Comparison of ENCODE assay signal across 31 cellular contexts in genomic region chr10:127525686-127526085, GRCh38. TPM values are rescaled to one million over a fixed set of nuclear protein-coding genes. Genes with fewer than 3 reads are reported as not detected.
"Had no signal": no experiment of that assay in that cellular context is flagged by ENCODE, and none has a peak within 500 bp of the region (broad histone marks: within the 10 kb centered on the region; RNA-seq: fewer than 3 reads in every experiment).

No MANE protein-coding gene starts in this region.

- H3K9me3 ChIP-seq: spleen, transverse colon had no signal

- H3K4me1 Mint-ChIP-seq: activated CD4-positive, alpha-beta T cell treated with anti-CD3 and anti-CD28 coated beads, Interleukin-2, amount 10 ng/mL, durations not matched to agents 24 days and 14 days; memory B cell had no signal

- H3K4me3 Mint-ChIP-seq: activated CD4-positive, alpha-beta memory T cell treated with anti-CD3 and anti-CD28 coated beads for 36 hours; activated CD4-positive, alpha-beta T cell treated with anti-CD3 and anti-CD28 coated beads, Interleukin-2, amount 10 ng/mL, durations not matched to agents 24 days and 14 days; activated T-helper 1 cell treated with anti-CD3 and anti-CD28 coated beads, Interleukin-12 subunit alpha, Interleukin-12 subunit beta, Interleukin-2, Interleukin-4 antibody, amounts not matched to agents 30 ng/mL and 10 ng/mL and 1 ng/mL, durations not matched to agents 14 hours and 24 hours and 36 hours; memory B cell; naive thymus-derived CD8-positive, alpha-beta T cell had no signal

- H3K27ac ChIP-seq: brain microvascular endothelial cell, coronary artery, spleen, transverse colon had no signal

- DNase-seq: activated CD4-positive, alpha-beta memory T cell treated with anti-CD3 and anti-CD28 coated beads for 36 hours; activated CD4-positive, alpha-beta T cell treated with anti-CD3 and anti-CD28 coated beads, Interleukin-2, amount 10 ng/mL, durations not matched to agents 24 days and 14 days; activated CD4-positive, CD25-positive, alpha-beta regulatory T cell treated with anti-CD3 and anti-CD28 coated beads, Interleukin-2, amount 50 U/mL, for 72 hours; activated CD8-positive, alpha-beta memory T cell treated with anti-CD3 and anti-CD28 coated beads, Interleukin-2, amount 50 U/mL, for 4 hours; activated gamma-delta T cell treated with Interleukin-2 at 50 U/mL for 16 hours; activated naive CD4-positive, alpha-beta T cell treated with anti-CD3 and anti-CD28 coated beads, Interleukin-2, amount 50 U/mL, for 16 hours; activated T-cell treated with anti-CD3 and anti-CD28 coated beads, Interleukin-2, amount 50 U/mL, for 1 hour; amniotic stem cell; brain microvascular endothelial cell; heart right ventricle; midbrain; naive thymus-derived CD8-positive, alpha-beta T cell; right cardiac atrium; spleen; stimulated activated naive CD4-positive, alpha-beta T cell; T-helper 9 cell; transverse colon had no signal

- H3K9me3 Mint-ChIP-seq: activated CD4-positive, alpha-beta memory T cell treated with anti-CD3 and anti-CD28 coated beads for 36 hours; activated CD4-positive, alpha-beta T cell treated with anti-CD3 and anti-CD28 coated beads, Interleukin-2, amount 10 ng/mL, durations not matched to agents 24 days and 14 days; activated T-helper 1 cell treated with anti-CD3 and anti-CD28 coated beads, Interleukin-12 subunit alpha, Interleukin-12 subunit beta, Interleukin-2, Interleukin-4 antibody, amounts not matched to agents 30 ng/mL and 10 ng/mL and 1 ng/mL, durations not matched to agents 14 hours and 24 hours and 36 hours had no signal

- ATAC-seq: heart right ventricle; naive thymus-derived CD8-positive, alpha-beta T cell; right cardiac atrium had no signal

- H3K4me3 ChIP-seq: coronary artery, heart right ventricle, spleen, transverse colon had no signal

- H3K27ac Mint-ChIP-seq: activated CD4-positive, alpha-beta memory T cell treated with anti-CD3 and anti-CD28 coated beads for 36 hours; activated CD4-positive, alpha-beta T cell treated with anti-CD3 and anti-CD28 coated beads, Interleukin-2, amount 10 ng/mL, durations not matched to agents 24 days and 14 days; activated T-helper 1 cell treated with anti-CD3 and anti-CD28 coated beads, Interleukin-12 subunit alpha, Interleukin-12 subunit beta, Interleukin-2, Interleukin-4 antibody, amounts not matched to agents 30 ng/mL and 10 ng/mL and 1 ng/mL, durations not matched to agents 14 hours and 24 hours and 36 hours; memory B cell; naive thymus-derived CD8-positive, alpha-beta T cell had no signal

- H3K36me3 Mint-ChIP-seq: activated CD4-positive, alpha-beta memory T cell treated with anti-CD3 and anti-CD28 coated beads for 36 hours; memory B cell; naive thymus-derived CD8-positive, alpha-beta T cell had no signal

- H3K27me3 ChIP-seq: brain microvascular endothelial cell, spleen, transverse colon had no signal

- H3K4me1 ChIP-seq: spleen, transverse colon had no signal

- H3K27me3 Mint-ChIP-seq: activated CD4-positive, alpha-beta memory T cell treated with anti-CD3 and anti-CD28 coated beads for 36 hours; activated CD4-positive, alpha-beta T cell treated with anti-CD3 and anti-CD28 coated beads, Interleukin-2, amount 10 ng/mL, durations not matched to agents 24 days and 14 days; memory B cell had no signal

- H3K36me3 ChIP-seq: brain microvascular endothelial cell, heart right ventricle, spleen, transverse colon had no signal

RNA-seq across cellular contexts. Expression of gene NPS, which starts 23.4 kb away (rescaled TPM):
- total RNA-seq: activated CD4-positive, alpha-beta memory T cell treated with anti-CD3 and anti-CD28 coated beads for 36 hours; activated CD4-positive, alpha-beta T cell treated with anti-CD3 and anti-CD28 coated beads, Interleukin-2, amount 10 ng/mL, durations not matched to agents 24 days and 14 days; activated CD8-positive, alpha-beta memory T cell treated with anti-CD3 and anti-CD28 coated beads for 36 hours; activated T-helper 1 cell treated with anti-CD3 and anti-CD28 coated beads, Interleukin-12 subunit alpha, Interleukin-12 subunit beta, Interleukin-2, Interleukin-4 antibody, amounts not matched to agents 30 ng/mL and 10 ng/mL and 1 ng/mL, durations not matched to agents 14 hours and 24 hours and 36 hours; astrocyte; cardiac septum; cerebellum; esophagus mucosa; glomerular endothelial cell; heart right ventricle; kidney epithelial cell; lower leg skin; naive thymus-derived CD8-positive, alpha-beta T cell; omental fat pad; right cardiac atrium; spleen; temporal lobe; transverse colon; urinary bladder had no signal
- polyA plus RNA-seq: heart right ventricle; naive thymus-derived CD8-positive, alpha-beta T cell; right cardiac atrium; spleen; urinary bladder had no signal
